Comparison of ENCODE assay signal across 20 cellular contexts in genomic region chr14:54209501-54210231, GRCh38.
DNase-seq lines count a peak whose midpoint lies in the region; ATAC-seq and TF ChIP-seq lines count a peak whose summit lies in the region.
"Had no signal": no experiment of that assay in that cellular context is flagged by ENCODE, and none has a peak within 500 bp of the region (broad histone marks: within the 10 kb centered on the region; RNA-seq: fewer than 3 reads in every experiment).

No MANE protein-coding gene starts in this region.

- H3K36me3 ChIP-seq in left ventricle myocardium inferior, result no peaks in the 10 kb centered on the region
- H3K36me3 ChIP-seq: BLaER1 treated with 17β-estradiol and CSF1 and Interleukin-3, amounts not matched to agents 10 nM and 100 nM; gastrocnemius medialis; thoracic aorta had no signal

- TF ChIP-seq CTCF in fibroblast of villous mesenchyme (IDR thresholded peaks at IDR 0.05; ENCODE audit: insufficient read depth, low read depth, low read length) (no peak), left ventricle myocardium inferior (IDR thresholded peaks at IDR 0.05; ENCODE audit: borderline replicate concordance) (no peak)

- intact Hi-C loops in left ventricle myocardium inferior (cut with micrococcal nuclease), result no loop called here

- no peaks in the 10 kb centered on the region for H3K4me1 ChIP-seq in left ventricle myocardium inferior
- H3K4me1 ChIP-seq: BLaER1 treated with 17β-estradiol and CSF1 and Interleukin-3, amounts not matched to agents 10 nM and 100 nM; gastrocnemius medialis had no signal

- H3K9me3 ChIP-seq in left ventricle myocardium inferior (replicated peaks), result peaks cover 10% of the 10 kb centered on the region
- H3K9me3 ChIP-seq: gastrocnemius medialis, thoracic aorta had no signal

- peaks cover 14% of the 10 kb centered on the region for H3K27me3 ChIP-seq in left ventricle myocardium inferior (ENCODE audit: low read depth)
- H3K27me3 ChIP-seq: BLaER1 treated with 17β-estradiol and CSF1 and Interleukin-3, amounts not matched to agents 10 nM and 100 nM; gastrocnemius medialis had no signal

- no peak overlapping the region for H3K4me3 ChIP-seq in fibroblast of villous mesenchyme (ENCODE audit: low read depth, low read length)
- H3K4me3 ChIP-seq in left ventricle myocardium inferior, result no peak overlapping the region
- H3K4me3 ChIP-seq: BLaER1 treated with 17β-estradiol and CSF1 and Interleukin-3, amounts not matched to agents 10 nM and 100 nM; gastrocnemius medialis; thoracic aorta had no signal

- no peak overlapping the region for H3K27ac ChIP-seq in left ventricle myocardium inferior (replicated peaks)
- H3K27ac ChIP-seq: BLaER1 treated with 17β-estradiol and CSF1 and Interleukin-3, amounts not matched to agents 10 nM and 100 nM; gastrocnemius medialis; thoracic aorta had no signal

- no peak for ATAC-seq in GM21447 (IDR thresholded peaks at IDR 0.05; ENCODE audit: unreplicated experiment)
- ATAC-seq in GM19452 (IDR thresholded peaks at IDR 0.05; ENCODE audit: unreplicated experiment), result no peak
- ATAC-seq: gastrocnemius medialis, left lobe of liver had no signal

- DNase-seq in HS-27A (ENCODE audit: low read depth), result peak; percentile 66
- peak; percentile 65 for DNase-seq in amniotic epithelial cell (ENCODE audit: low read depth)
- DNase-seq in fibroblast of villous mesenchyme (ENCODE audit: low read depth), result peak; percentile 38
- DNase-seq in stromal cell of bone marrow (ENCODE audit: low read depth), result peak; percentile 43
- no peak for DNase-seq in left ventricle myocardium inferior
- DNase-seq: activated B cell treated with CpG ODN at 0.5 μM for 24 hours; activated CD8-positive, alpha-beta memory T cell treated with anti-CD3 and anti-CD28 coated beads for 24 hours; DMS 273 treated with DMSO at 0.1 percent for 48 hours; endodermal cell; gastrocnemius medialis; GOT3; Kasumi-1; NCI-H1436 treated with DMSO at 0.1 percent for 48 hours; posterior cingulate gyrus; SHP77 treated with DMSO at 0.1 percent for 48 hours had no signal
